Comparison of ENCODE assay signal across 9 cellular contexts in genomic region chr18:702957-703659, GRCh38. TPM values are rescaled to one million over a fixed set of nuclear protein-coding genes. Genes with fewer than 3 reads are reported as not detected.
DNase-seq lines count a peak whose midpoint lies in the region; ATAC-seq and TF ChIP-seq lines count a peak whose summit lies in the region.
"Had no signal": no experiment of that assay in that cellular context is flagged by ENCODE, and none has a peak within 500 bp of the region (broad histone marks: within the 10 kb centered on the region; RNA-seq: fewer than 3 reads in every experiment).

No MANE protein-coding gene starts in this region.

- no peak overlapping the region for H3K4me3 ChIP-seq in CD8-positive, alpha-beta T cell (ENCODE audit: low read depth, low read length)
- no peak overlapping the region for H3K4me3 ChIP-seq in breast epithelium
- H3K4me3 ChIP-seq: heart right ventricle had no signal

- H3K27me3 ChIP-seq in CD8-positive, alpha-beta T cell (ENCODE audit: insufficient read depth, low read length), result no peaks in the 10 kb centered on the region
- H3K27me3 ChIP-seq in breast epithelium, result no peaks in the 10 kb centered on the region
- H3K27me3 ChIP-seq: heart right ventricle had no signal

- no peak overlapping the region for H3K4me3 Mint-ChIP-seq in CD8-positive, alpha-beta T cell
- no peak overlapping the region for H3K4me3 Mint-ChIP-seq in natural killer cell

- no peaks in the 10 kb centered on the region for H3K4me1 ChIP-seq in CD8-positive, alpha-beta T cell (ENCODE audit: insufficient read depth, low read length)
- no peaks in the 10 kb centered on the region for H3K4me1 ChIP-seq in breast epithelium
- H3K4me1 ChIP-seq: heart right ventricle had no signal

- intact Hi-C loops in CD8-positive, alpha-beta T cell (cut with DNase I, micrococcal nuclease), result no loop called here
- intact Hi-C loops in breast epithelium (cut with DNase I; ENCODE audit: low total_unique reads), result no loop called here
- intact Hi-C loops in natural killer cell (cut with micrococcal nuclease), result no loop called here

- H3K36me3 Mint-ChIP-seq in CD8-positive, alpha-beta T cell, result peaks cover 55% of the 10 kb centered on the region
- no peaks in the 10 kb centered on the region for H3K36me3 Mint-ChIP-seq in natural killer cell

- H3K9me3 Mint-ChIP-seq in CD8-positive, alpha-beta T cell, result no peaks in the 10 kb centered on the region
- no peaks in the 10 kb centered on the region for H3K9me3 Mint-ChIP-seq in natural killer cell

- peaks cover 25% of the 10 kb centered on the region for H3K4me1 Mint-ChIP-seq in CD8-positive, alpha-beta T cell (ENCODE audit: low read depth)
- H3K4me1 Mint-ChIP-seq in natural killer cell, result peaks cover 0 to 5% of the 10 kb centered on the region in 2 donors

- no peaks in the 10 kb centered on the region for H3K9me3 ChIP-seq in CD8-positive, alpha-beta T cell (ENCODE audit: low read length)
- no peaks in the 10 kb centered on the region for H3K9me3 ChIP-seq in breast epithelium
- H3K9me3 ChIP-seq: heart right ventricle had no signal

- H3K27ac Mint-ChIP-seq in CD8-positive, alpha-beta T cell, result peak overlapping the region; percentile 69
- H3K27ac Mint-ChIP-seq in natural killer cell, result peak overlapping the region; percentile 3 to 48

- no peak for TF ChIP-seq POLR2A in breast epithelium (IDR thresholded peaks at IDR 0.05)

- no peak overlapping the region for H3K27ac ChIP-seq in CD8-positive, alpha-beta T cell (ENCODE audit: low read depth, low read length)
- H3K27ac ChIP-seq in breast epithelium, result peak overlapping the region; percentile 81 to 84
- H3K27ac ChIP-seq: heart right ventricle had no signal

- POLR2A ChIA-PET in CD8-positive, alpha-beta T cell (lab: Charles Lee), result no interaction called here

- CTCF ChIA-PET in CD8-positive, alpha-beta T cell (lab: Charles Lee), result interaction anchor here (1.2 kb wide), 1 partner anchor 258 kb away, joined by 3 read pairs; no protein-coding TSS in a partner anchor

- DNase-seq in CD8-positive, alpha-beta T cell, result peak in 1 of 7 experiments; percentile 23
- DNase-seq in NCI-H226, result peak; percentile 94
- no peak for DNase-seq in breast epithelium (ENCODE audit: low spot score in 2 of 2)
- no peak for DNase-seq in natural killer cell
- DNase-seq in NCI-H2029 treated with DMSO at 0.1 percent for 48 hours (lab: John Stamatoyannopoulos, UW), result no peak
- DNase-seq: heart right ventricle had no signal

- no peaks in the 10 kb centered on the region for H3K27me3 Mint-ChIP-seq in CD8-positive, alpha-beta T cell (ENCODE audit: low read depth)
- H3K27me3 Mint-ChIP-seq in natural killer cell (ENCODE audit: low read depth in 2 of 2), result no peaks in the 10 kb centered on the region

- peak; percentile 23 for ATAC-seq in CD8-positive, alpha-beta T cell
- ATAC-seq in natural killer cell (peak; percentile 37 to 79 (median 50)), HG02623 (IDR thresholded peaks at IDR 0.05; ENCODE audit: unreplicated experiment) (no peak), HG03025 (IDR thresholded peaks at IDR 0.05; ENCODE audit: low FRiP score, unreplicated experiment) (no peak), GM21737 (IDR thresholded peaks at IDR 0.05; ENCODE audit: unreplicated experiment) (no peak)

- no peak for TF ChIP-seq CTCF in CD8-positive, alpha-beta T cell (IDR thresholded peaks at IDR 0.05)
- TF ChIP-seq CTCF in breast epithelium (IDR thresholded peaks at IDR 0.05) (no peak), natural killer cell (IDR thresholded peaks at IDR 0.05) (no peak)

- peaks cover 12% of the 10 kb centered on the region for H3K36me3 ChIP-seq in CD8-positive, alpha-beta T cell (ENCODE audit: insufficient read depth, low read length)
- H3K36me3 ChIP-seq in breast epithelium, result no peaks in the 10 kb centered on the region

RNA-seq across cellular contexts. Expression of gene ENOSF1, which starts 9.3 kb away (rescaled TPM):
- total RNA-seq in CD8-positive, alpha-beta T cell, result 10 to 100 TPM; 32.2 to 39.7 TPM
- total RNA-seq in breast epithelium (10 to 100 TPM; 49.4 to 96.0 (median 90.1) TPM), natural killer cell (10 to 100 TPM; 36.3 to 51.5 (median 39.8) TPM)

RNA-seq across cellular contexts. Expression of gene TYMS, which starts 45.7 kb away (rescaled TPM):
- 1 to 10 TPM; 2.9 to 3.0 TPM for total RNA-seq in CD8-positive, alpha-beta T cell
- total RNA-seq in breast epithelium (1 to 10 TPM; 1.3 to 2.1 (median 2.0) TPM), natural killer cell (10 to 100 TPM in 1 of 3 donors, 1 to 10 TPM in 2; 5.8 to 13.6 (median 7.8) TPM)

Comparison
In these comparisons a context has a peak if more than half of its experiments do, and no peak if none do; other contexts are left out.
1. ATAC-seq: peak in CD8-positive, alpha-beta T cell (single experiment) and natural killer cell (3 of 3); none in HG02623 (single experiment), HG03025 (single experiment) and GM21737 (single experiment).